In the genomic region with DNA sequence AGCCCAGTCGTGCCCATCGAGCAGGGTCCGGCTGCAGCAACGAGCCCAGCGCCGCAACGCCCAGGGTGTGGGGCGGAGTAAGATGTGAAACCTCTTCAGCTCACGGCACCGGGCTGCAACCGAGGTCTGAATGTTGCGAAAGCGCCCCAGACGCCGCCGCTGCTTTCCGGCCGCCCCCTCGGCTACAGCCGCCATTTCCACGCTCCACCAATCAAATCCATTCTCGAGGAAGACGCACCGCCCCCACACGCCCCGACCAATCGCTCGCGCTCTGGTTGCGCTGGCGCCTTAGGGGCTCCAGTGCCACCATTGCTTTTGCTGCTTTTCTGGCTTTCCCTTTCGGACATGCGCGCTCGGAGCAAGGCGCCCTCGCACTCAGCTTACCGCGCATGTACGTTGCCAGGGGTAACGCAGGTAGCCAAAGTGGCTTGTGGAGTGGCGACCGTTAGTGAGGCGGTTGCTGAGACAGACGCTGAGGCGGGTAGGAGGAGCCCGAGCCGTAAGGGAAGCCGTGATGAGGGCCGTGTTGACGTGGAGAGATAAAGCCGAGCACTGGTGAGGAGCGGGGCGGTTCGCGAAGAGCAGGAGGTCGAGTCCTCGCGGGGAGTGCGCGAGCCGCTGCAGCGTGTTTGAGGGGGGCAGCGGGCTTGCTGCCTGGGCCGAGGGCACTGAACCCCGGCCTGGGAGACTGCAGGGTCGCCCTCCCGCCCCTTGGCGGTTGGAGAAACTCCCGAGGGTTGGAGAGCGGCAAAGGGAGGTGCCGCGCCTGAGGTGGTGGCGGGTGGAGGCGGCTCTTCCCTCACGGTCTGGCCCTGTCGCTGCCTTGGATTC, we compare ENCODE assay signal across 8 cellular contexts. TPM values are rescaled to one million over a fixed set of nuclear protein-coding genes. Genes with fewer than 3 reads are reported as not detected.
DNase-seq lines count a peak whose midpoint lies in the region; ATAC-seq and TF ChIP-seq lines count a peak whose summit lies in the region.

A gene with protein sequence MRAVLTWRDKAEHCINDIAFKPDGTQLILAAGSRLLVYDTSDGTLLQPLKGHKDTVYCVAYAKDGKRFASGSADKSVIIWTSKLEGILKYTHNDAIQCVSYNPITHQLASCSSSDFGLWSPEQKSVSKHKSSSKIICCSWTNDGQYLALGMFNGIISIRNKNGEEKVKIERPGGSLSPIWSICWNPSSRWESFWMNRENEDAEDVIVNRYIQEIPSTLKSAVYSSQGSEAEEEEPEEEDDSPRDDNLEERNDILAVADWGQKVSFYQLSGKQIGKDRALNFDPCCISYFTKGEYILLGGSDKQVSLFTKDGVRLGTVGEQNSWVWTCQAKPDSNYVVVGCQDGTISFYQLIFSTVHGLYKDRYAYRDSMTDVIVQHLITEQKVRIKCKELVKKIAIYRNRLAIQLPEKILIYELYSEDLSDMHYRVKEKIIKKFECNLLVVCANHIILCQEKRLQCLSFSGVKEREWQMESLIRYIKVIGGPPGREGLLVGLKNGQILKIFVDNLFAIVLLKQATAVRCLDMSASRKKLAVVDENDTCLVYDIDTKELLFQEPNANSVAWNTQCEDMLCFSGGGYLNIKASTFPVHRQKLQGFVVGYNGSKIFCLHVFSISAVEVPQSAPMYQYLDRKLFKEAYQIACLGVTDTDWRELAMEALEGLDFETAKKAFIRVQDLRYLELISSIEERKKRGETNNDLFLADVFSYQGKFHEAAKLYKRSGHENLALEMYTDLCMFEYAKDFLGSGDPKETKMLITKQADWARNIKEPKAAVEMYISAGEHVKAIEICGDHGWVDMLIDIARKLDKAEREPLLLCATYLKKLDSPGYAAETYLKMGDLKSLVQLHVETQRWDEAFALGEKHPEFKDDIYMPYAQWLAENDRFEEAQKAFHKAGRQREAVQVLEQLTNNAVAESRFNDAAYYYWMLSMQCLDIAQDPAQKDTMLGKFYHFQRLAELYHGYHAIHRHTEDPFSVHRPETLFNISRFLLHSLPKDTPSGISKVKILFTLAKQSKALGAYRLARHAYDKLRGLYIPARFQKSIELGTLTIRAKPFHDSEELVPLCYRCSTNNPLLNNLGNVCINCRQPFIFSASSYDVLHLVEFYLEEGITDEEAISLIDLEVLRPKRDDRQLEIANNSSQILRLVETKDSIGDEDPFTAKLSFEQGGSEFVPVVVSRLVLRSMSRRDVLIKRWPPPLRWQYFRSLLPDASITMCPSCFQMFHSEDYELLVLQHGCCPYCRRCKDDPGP (plus strand): TSS at position 408 of the 831 bp plus-strand sequence. CDS start 107 bp downstream, at position 515.
A gene (minus strand): TSS at position 132 of the 831 bp plus-strand sequence. CDS start 115 bp downstream, at position 17.

- peak within 1 kb of the TSS; percentile 87 for H2AFZ ChIP-seq in KMS-11 (ENCODE audit: low read depth)

- H4K20me1 ChIP-seq in KMS-11 (ENCODE audit: insufficient read depth) = no peaks in the 10 kb centered on the region

- peak; percentile 84 to 85 for TF ChIP-seq POLR2A in Peyer's patch (IDR thresholded peaks at IDR 0.05)

- H3K9me3 ChIP-seq in Peyer's patch (no peaks in the 10 kb centered on the region), esophagus (ENCODE audit: control insufficient read depth in 2 of 2, insufficient read depth in 1 of 2, low read depth in 1 of 2, low read length in 1 of 2) (no peaks in the 10 kb centered on the region), mucosa of stomach (ENCODE audit: control insufficient read depth, low read length) (no peaks in the 10 kb centered on the region)

- 0% methylated on average over 77 of the region's 77 CpGs for WGBS in esophagus, 2 donors

- peaks cover 50% of the 10 kb centered on the region for H3K79me2 ChIP-seq in KMS-11 (ENCODE audit: insufficient read depth, low read depth)

- H3K4me2 ChIP-seq in KMS-11 = peak within 1 kb of the TSS; percentile 80

- H3K36me3 ChIP-seq in KMS-11 (ENCODE audit: insufficient read depth) (no peaks in the 10 kb centered on the region), Peyer's patch (peaks cover 0 to 17% (median 0%) of the 10 kb centered on the region in 3 donors), esophagus (ENCODE audit: control insufficient read depth in 2 of 2, insufficient read depth in 2 of 2, low read length in 1 of 2) (peaks cover 0 to 3% of the 10 kb centered on the region in 2 donors), mucosa of stomach (ENCODE audit: control insufficient read depth, insufficient read depth, low read length) (no peaks in the 10 kb centered on the region)

- peak; percentile 79 for ATAC-seq in GM21737 (IDR thresholded peaks at IDR 0.05; ENCODE audit: unreplicated experiment)

- H3K27me3 ChIP-seq in KMS-11 (ENCODE audit: insufficient read depth, low read depth) = no peaks in the 10 kb centered on the region
- no peaks in the 10 kb centered on the region for H3K27me3 ChIP-seq in Peyer's patch
- no peaks in the 10 kb centered on the region for H3K27me3 ChIP-seq in esophagus (ENCODE audit: control insufficient read depth in 1 of 2, insufficient read depth in 2 of 2, low read length in 2 of 2)
- no peaks in the 10 kb centered on the region for H3K27me3 ChIP-seq in mucosa of stomach (ENCODE audit: control insufficient read depth, insufficient read depth, low read length)

- peak within 1 kb of the TSS; percentile 75 for H3K9ac ChIP-seq in KMS-11
- peak within 1 kb of the TSS; percentile 79 for H3K9ac ChIP-seq in mucosa of stomach (ENCODE audit: low read length)

- H3K27ac ChIP-seq in KMS-11 (peak within 1 kb of the TSS; percentile 85), Peyer's patch (peak within 1 kb of the TSS; percentile 90 to 94 (median 92)), esophagus (ENCODE audit: low read depth in 2 of 2, low read length in 1 of 2) (peak within 1 kb of the TSS; percentile 94 to 97)

- TF ChIP-seq CTCF in KMS-11 (conservative IDR thresholded peaks at IDR 0.05; ENCODE audit: low read depth, low read length) = no peak
- TF ChIP-seq CTCF in Peyer's patch (IDR thresholded peaks at IDR 0.05) = peak in 1 of 6 experiments; percentile 19

- H3K4me3 ChIP-seq in KMS-11 (IDR thresholded peaks at IDR 0.05; ENCODE audit: insufficient read depth, low read depth, low read length) (peak within 1 kb of the TSS; percentile 93), Peyer's patch (peak within 1 kb of the TSS; percentile 71 to 86 (median 76)), esophagus (ENCODE audit: low read depth in 1 of 2, low read length in 2 of 2) (peak within 1 kb of the TSS; percentile 91 to 97), mucosa of stomach (ENCODE audit: low read length) (peak within 1 kb of the TSS; percentile 88)

- peaks cover 50% of the 10 kb centered on the region for H3K4me1 ChIP-seq in KMS-11 (ENCODE audit: low read depth, poor library complexity, severe bottlenecking)
- H3K4me1 ChIP-seq in Peyer's patch = peaks cover 0 to 31% (median 8%) of the 10 kb centered on the region in 4 donors
- H3K4me1 ChIP-seq in esophagus (ENCODE audit: control insufficient read depth in 2 of 2, insufficient read depth in 2 of 2, low read length in 1 of 2) = peaks cover 0 to 5% of the 10 kb centered on the region in 2 donors
- peaks cover 30% of the 10 kb centered on the region for H3K4me1 ChIP-seq in mucosa of stomach (ENCODE audit: control insufficient read depth, insufficient read depth, low read length)

- peak; percentile 99 for DNase-seq in DMS79 (lab: John Stamatoyannopoulos, UW)
- DNase-seq in Peyer's patch = peak; percentile 96 to 99 (median 99)
- DNase-seq in activated T-cell treated with anti-CD3 and anti-CD28 coated beads, Interleukin-2, amount 50 U/mL, for 48 hours = peak; percentile 99
- DNase-seq in stimulated activated CD8-positive, alpha-beta memory T cell treated with anti-CD3 and anti-CD28 coated beads, Interleukin-7, amount 100 ng/mL, for 1 hour (ENCODE audit: low read depth in 2 of 2) = peak; percentile 95 to 96

RNA-seq across cellular contexts. Expression of the first gene that starts in this region (rescaled TPM):
- total RNA-seq in Peyer's patch = 10 to 100 TPM; 10.9 to 85.0 (median 26.4) TPM
- 1 to 10 TPM; 5.5 to 6.2 TPM for polyA plus RNA-seq in esophagus

RNA-seq across cellular contexts. Expression of the second gene that starts in this region (rescaled TPM):
- total RNA-seq in Peyer's patch = 100 to 1,000 TPM in 1 of 4 donors, 10 to 100 TPM in 3; 19.8 to 106 (median 38.3) TPM
- 10 to 100 TPM in 1 of 2 donors, 1 to 10 TPM in 1; 6.2 to 13.4 TPM for polyA plus RNA-seq in esophagus

Comparison
In these comparisons a context has a peak if more than half of its experiments do, and no peak if none do; other contexts are left out.
1. Peak in every context shown above with its lines: DNase-seq, ATAC-seq, H3K4me3 ChIP-seq and H3K27ac ChIP-seq.